ENCODE assay signal across 2 cellular contexts in the genomic region with DNA sequence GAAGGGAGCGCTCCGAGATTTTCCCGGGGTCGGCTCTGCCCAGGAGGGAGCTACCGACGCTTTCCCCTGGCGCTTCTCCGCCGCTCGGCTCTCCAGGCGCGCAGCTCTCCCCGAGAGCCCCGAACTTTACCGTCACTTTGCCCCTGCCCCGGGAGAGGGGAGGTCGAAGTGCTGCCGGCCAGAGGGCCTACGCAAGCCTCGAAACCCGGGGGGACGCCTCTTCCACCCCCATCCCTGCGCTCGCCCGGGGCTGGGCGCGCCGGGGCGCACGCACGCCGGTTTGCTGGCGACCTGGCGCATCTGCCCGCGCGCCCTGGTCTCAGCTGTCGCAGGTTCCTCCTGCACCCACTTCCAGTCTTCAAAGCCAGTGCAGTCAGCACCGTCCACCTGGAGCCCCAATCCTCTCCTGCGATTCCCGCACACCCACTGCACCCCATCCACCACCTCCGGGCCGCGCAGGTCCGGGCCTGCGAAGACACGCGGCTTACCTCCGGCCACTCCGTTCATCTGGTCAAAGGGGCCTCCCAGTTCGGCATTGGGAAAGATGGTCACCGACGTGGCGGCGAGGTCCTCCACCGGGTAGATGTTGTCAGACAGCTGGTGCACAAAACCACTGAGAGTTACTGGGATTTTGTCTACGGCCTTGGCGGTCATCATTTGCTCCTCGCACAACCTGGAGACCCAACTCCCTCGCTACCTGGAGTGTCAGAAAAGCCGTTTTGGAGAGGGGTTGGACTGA.
TF ChIP-seq lines count a peak whose summit lies in the region.

No MANE protein-coding gene starts in this region.

TF ChIP-seq in WTC11, 78 proteins besides CTCF, POLR2A, EP300 and RAD21:
- TF ChIP-seq, protein P1, sequence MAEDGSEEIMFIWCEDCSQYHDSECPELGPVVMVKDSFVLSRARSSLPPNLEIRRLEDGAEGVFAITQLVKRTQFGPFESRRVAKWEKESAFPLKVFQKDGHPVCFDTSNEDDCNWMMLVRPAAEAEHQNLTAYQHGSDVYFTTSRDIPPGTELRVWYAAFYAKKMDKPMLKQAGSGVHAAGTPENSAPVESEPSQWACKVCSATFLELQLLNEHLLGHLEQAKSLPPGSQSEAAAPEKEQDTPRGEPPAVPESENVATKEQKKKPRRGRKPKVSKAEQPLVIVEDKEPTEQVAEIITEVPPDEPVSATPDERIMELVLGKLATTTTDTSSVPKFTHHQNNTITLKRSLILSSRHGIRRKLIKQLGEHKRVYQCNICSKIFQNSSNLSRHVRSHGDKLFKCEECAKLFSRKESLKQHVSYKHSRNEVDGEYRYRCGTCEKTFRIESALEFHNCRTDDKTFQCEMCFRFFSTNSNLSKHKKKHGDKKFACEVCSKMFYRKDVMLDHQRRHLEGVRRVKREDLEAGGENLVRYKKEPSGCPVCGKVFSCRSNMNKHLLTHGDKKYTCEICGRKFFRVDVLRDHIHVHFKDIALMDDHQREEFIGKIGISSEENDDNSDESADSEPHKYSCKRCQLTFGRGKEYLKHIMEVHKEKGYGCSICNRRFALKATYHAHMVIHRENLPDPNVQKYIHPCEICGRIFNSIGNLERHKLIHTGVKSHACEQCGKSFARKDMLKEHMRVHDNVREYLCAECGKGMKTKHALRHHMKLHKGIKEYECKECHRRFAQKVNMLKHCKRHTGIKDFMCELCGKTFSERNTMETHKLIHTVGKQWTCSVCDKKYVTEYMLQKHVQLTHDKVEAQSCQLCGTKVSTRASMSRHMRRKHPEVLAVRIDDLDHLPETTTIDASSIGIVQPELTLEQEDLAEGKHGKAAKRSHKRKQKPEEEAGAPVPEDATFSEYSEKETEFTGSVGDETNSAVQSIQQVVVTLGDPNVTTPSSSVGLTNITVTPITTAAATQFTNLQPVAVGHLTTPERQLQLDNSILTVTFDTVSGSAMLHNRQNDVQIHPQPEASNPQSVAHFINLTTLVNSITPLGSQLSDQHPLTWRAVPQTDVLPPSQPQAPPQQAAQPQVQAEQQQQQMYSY (CRISPR knock-in tag; IDR thresholded peaks at IDR 0.05), result peak; percentile 70
- TF ChIP-seq ZNF219 (CRISPR knock-in tag; IDR thresholded peaks at IDR 0.05; ENCODE audit: borderline replicate concordance) (0 out of 2 replicates have a peak, but pooled peaks have one; percentile 40), NFYB (CRISPR knock-in tag; conservative IDR thresholded peaks at IDR 0.05; ENCODE audit: low read depth) (0 out of 2 replicates have a peak, but pooled peaks have one; percentile 18), ZBTB21 (CRISPR knock-in tag; IDR thresholded peaks at IDR 0.05; ENCODE audit: borderline replicate concordance) (no peak), ZNF423 (CRISPR knock-in tag; IDR thresholded peaks at IDR 0.05) (0 out of 2 replicates have a peak, but pooled peaks have one; percentile 9)
- TF ChIP-seq, protein P2, sequence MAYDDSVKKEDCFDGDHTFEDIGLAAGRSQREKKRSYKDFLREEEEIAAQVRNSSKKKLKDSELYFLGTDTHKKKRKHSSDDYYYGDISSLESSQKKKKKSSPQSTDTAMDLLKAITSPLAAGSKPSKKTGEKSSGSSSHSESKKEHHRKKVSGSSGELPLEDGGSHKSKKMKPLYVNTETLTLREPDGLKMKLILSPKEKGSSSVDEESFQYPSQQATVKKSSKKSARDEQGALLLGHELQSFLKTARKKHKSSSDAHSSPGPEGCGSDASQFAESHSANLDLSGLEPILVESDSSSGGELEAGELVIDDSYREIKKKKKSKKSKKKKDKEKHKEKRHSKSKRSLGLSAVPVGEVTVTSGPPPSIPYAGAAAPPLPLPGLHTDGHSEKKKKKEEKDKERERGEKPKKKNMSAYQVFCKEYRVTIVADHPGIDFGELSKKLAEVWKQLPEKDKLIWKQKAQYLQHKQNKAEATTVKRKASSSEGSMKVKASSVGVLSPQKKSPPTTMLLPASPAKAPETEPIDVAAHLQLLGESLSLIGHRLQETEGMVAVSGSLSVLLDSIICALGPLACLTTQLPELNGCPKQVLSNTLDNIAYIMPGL (CRISPR knock-in tag; IDR thresholded peaks at IDR 0.05), result peak; percentile 50; the same call in 1 of the 2 replicates
- TF ChIP-seq, protein P3, sequence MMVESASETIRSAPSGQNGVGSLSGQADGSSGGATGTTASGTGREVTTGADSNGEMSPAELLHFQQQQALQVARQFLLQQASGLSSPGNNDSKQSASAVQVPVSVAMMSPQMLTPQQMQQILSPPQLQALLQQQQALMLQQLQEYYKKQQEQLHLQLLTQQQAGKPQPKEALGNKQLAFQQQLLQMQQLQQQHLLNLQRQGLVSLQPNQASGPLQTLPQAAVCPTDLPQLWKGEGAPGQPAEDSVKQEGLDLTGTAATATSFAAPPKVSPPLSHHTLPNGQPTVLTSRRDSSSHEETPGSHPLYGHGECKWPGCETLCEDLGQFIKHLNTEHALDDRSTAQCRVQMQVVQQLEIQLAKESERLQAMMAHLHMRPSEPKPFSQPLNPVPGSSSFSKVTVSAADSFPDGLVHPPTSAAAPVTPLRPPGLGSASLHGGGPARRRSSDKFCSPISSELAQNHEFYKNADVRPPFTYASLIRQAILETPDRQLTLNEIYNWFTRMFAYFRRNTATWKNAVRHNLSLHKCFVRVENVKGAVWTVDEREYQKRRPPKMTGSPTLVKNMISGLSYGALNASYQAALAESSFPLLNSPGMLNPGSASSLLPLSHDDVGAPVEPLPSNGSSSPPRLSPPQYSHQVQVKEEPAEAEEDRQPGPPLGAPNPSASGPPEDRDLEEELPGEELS (CRISPR knock-in tag; IDR thresholded peaks at IDR 0.05), result no peak
- TF ChIP-seq, protein P4, sequence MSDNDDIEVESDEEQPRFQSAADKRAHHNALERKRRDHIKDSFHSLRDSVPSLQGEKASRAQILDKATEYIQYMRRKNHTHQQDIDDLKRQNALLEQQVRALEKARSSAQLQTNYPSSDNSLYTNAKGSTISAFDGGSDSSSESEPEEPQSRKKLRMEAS (CRISPR knock-in tag; IDR thresholded peaks at IDR 0.05), result peak; percentile 70

TF ChIP-seq in endothelial cell of umbilical vein, 7 proteins besides CTCF, POLR2A, EP300 and RAD21:
- TF ChIP-seq GATA2 (IDR thresholded peaks at IDR 0.05; ENCODE audit: insufficient read depth, insufficient read length, low read depth, low read length) (no peak), EZH2 (IDR thresholded peaks at IDR 0.05; ENCODE audit: borderline replicate concordance, low read depth, low read length, severe bottlenecking) (peak; percentile 91)
